Comparison of ENCODE assay signal across 25 cellular contexts in the genomic region with DNA sequence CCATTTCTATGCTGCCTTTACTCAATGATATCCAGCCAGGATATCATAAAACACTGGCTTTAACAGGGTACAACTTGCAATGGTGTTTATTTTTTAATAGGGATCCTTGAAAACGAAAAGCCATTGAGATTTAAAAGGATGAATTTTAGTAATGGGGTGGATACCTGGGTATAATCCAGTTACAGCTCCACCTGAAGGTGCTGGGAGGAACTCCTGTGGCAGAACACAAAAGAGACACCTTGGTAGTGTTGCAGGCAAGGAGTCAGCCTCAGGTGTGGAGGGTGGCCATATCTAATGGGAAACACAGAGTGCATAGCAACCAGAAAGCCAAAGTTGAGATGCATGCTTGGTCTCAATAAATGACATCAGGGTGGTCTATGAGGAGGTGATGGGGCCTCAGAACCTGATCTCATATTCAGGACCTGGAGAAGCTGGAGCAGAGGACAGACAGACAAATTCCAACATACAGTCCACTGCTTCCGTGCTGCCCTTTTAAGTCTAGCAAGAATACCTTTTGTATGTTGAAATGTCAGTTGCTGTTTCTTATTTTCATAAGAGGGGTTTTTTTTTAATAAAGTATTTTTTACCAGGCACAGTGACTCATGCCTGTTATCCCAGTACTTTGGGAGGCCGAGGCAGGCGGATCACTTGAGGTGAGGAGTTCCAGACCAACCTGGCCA. TPM values are rescaled to one million over a fixed set of nuclear protein-coding genes. Genes with fewer than 3 reads are reported as not detected.
A peak's percentile ranks its signal among the peaks of the same experiment; 100 is the strongest.
DNase-seq lines count a peak whose midpoint lies in the region; ATAC-seq and TF ChIP-seq lines count a peak whose summit lies in the region.
"Had no signal": no experiment of that assay in that cellular context is flagged by ENCODE, and none has a peak within 500 bp of the region (broad histone marks: within the 10 kb centered on the region; RNA-seq: fewer than 3 reads in every experiment).

No MANE protein-coding gene starts in this region.

- no peak overlapping the region for H3K4ac ChIP-seq in mesendoderm (ENCODE audit: low read depth, low read length)

- DNase-seq in mammary epithelial cell: no peak
- DNase-seq in MCF 10A (ENCODE audit: unreplicated experiment): no peak
- DNase-seq in HPDE6-E6E7 (ENCODE audit: extremely low spot score): peak; percentile 21
- DNase-seq in WERI-Rb-1: no peak
- DNase-seq in mesendoderm: peak; percentile 46
- no peak for DNase-seq in stimulated activated naive CD4-positive, alpha-beta T cell (lab: John Stamatoyannopoulos, UW)
- DNase-seq in SHP77 treated with DMSO at 0.1 percent for 48 hours (lab: John Stamatoyannopoulos, UW): no peak
- DNase-seq: activated CD4-positive, alpha-beta T cell treated with anti-CD3 and anti-CD28 coated beads for 36 hours; CD4-positive, CD25-positive, alpha-beta regulatory T cell; cortex of kidney; foreskin melanocyte; GOT3; NCI-H1417 treated with DMSO at 0.1 percent for 48 hours; NCI-H82; stimulated activated CD4-positive, alpha-beta T cell treated with anti-CD3 and anti-CD28 coated beads, Interleukin-12 subunit alpha, Interleukin-12 subunit beta, amount 100 ng/mL, for 4 hours; stimulated activated CD8-positive, alpha-beta memory T cell treated with anti-CD3 and anti-CD28 coated beads, Interleukin-4, amount 100 ng/mL, for 48 hours had no signal

- H4K8ac ChIP-seq in mesendoderm (ENCODE audit: low read depth, low read length): no peak overlapping the region

- no peak overlapping the region for H3K23ac ChIP-seq in mesendoderm (ENCODE audit: low read length)

- dilution Hi-C loops in mammary epithelial cell (cut with HindIII; ENCODE audit: low sequenced_read_pairs): loop anchor here (25.0 kb wide), 2 partner anchors 138 to 388 kb away; partner anchors contain the start of genes ATR and PLS1

- H4K5ac ChIP-seq in mesendoderm (ENCODE audit: low read length): no peak overlapping the region

- peaks cover 5% of the 10 kb centered on the region for H3K4me1 Mint-ChIP-seq in MCF 10A (ENCODE audit: insufficient read depth, unreplicated experiment)
- H3K4me1 Mint-ChIP-seq: activated CD4-positive, alpha-beta T cell treated with anti-CD3 and anti-CD28 coated beads for 36 hours; CD4-positive, CD25-positive, alpha-beta regulatory T cell had no signal

- no peak overlapping the region for H3K4me2 ChIP-seq in mammary epithelial cell (ENCODE audit: insufficient read depth, low read depth, low read length)
- H3K4me2 ChIP-seq in mesendoderm (ENCODE audit: low read length): no peak overlapping the region

- H2AK5ac ChIP-seq in mesendoderm (ENCODE audit: low read length): no peak overlapping the region

- H3K9me3 ChIP-seq in mammary epithelial cell (replicated peaks; ENCODE audit: insufficient read depth, low read length) (no peaks in the 10 kb centered on the region), WERI-Rb-1 (ENCODE audit: severe bottlenecking) (no peaks in the 10 kb centered on the region)
- H3K9me3 ChIP-seq: neutrophil had no signal

- H3K27ac ChIP-seq in mammary epithelial cell (ENCODE audit: insufficient read depth, low read depth, low read length): no peak overlapping the region
- H3K27ac ChIP-seq in WERI-Rb-1: no peak overlapping the region
- no peak overlapping the region for H3K27ac ChIP-seq in mesendoderm (ENCODE audit: low read depth, low read length)
- H3K27ac ChIP-seq: neutrophil, RWPE1 had no signal

- WGBS in mammary epithelial cell (ENCODE audit: low coverage, missing lambda C conversion rate): 93% methylated on average over 4 of the region's 4 CpGs
- 100% methylated on average over 1 of the region's 4 CpGs for WGBS in mesendoderm (ENCODE audit: extremely low coverage, insufficient coverage, low lambda C conversion rate)

- H3K4me1 ChIP-seq in mammary epithelial cell (ENCODE audit: insufficient read depth, low read length) (peaks cover 14% of the 10 kb centered on the region), mesendoderm (ENCODE audit: control insufficient read depth, low read depth, low read length) (no peaks in the 10 kb centered on the region)

- no peak for ATAC-seq in GM19463 (IDR thresholded peaks at IDR 0.05; ENCODE audit: unreplicated experiment)
- ATAC-seq: activated CD4-positive, alpha-beta T cell treated with anti-CD3 and anti-CD28 coated beads for 36 hours had no signal

- H4K20me1 ChIP-seq in mammary epithelial cell (ENCODE audit: insufficient read depth, low read length): no peaks in the 10 kb centered on the region

- no peak overlapping the region for H3K9ac ChIP-seq in mammary epithelial cell (ENCODE audit: insufficient read depth, low read length)
- no peak overlapping the region for H3K9ac ChIP-seq in mesendoderm (ENCODE audit: low read length)

- POLR2A ChIA-PET in MCF 10A (lab: Yijun Ruan, JAX): interaction anchor here (1.6 to 1.7 kb wide), 2 partner anchors 20 to 26 kb away, joined by 4 to 6 read pairs; partner anchors contain the start of gene U2SURP

- H2BK5ac ChIP-seq in mesendoderm (ENCODE audit: low read length): no peak overlapping the region

- H2AFZ ChIP-seq in mammary epithelial cell (ENCODE audit: low read depth, low read length): no peak overlapping the region

- no peaks in the 10 kb centered on the region for H3K79me2 ChIP-seq in mammary epithelial cell (ENCODE audit: insufficient read depth, low read length)
- H3K79me2 ChIP-seq in mesendoderm (ENCODE audit: control insufficient read depth, insufficient read depth, low read length): no peaks in the 10 kb centered on the region

- H3K4me3 Mint-ChIP-seq in MCF 10A (ENCODE audit: unreplicated experiment): no peak overlapping the region
- H3K4me3 Mint-ChIP-seq: activated CD4-positive, alpha-beta T cell treated with anti-CD3 and anti-CD28 coated beads for 36 hours; brain; CD4-positive, CD25-positive, alpha-beta regulatory T cell had no signal

- no peak overlapping the region for H2BK120ac ChIP-seq in mesendoderm (ENCODE audit: low read depth, low read length)

- H3K27me3 ChIP-seq in mammary epithelial cell (ENCODE audit: insufficient read depth, low read length) (no peaks in the 10 kb centered on the region), WERI-Rb-1 (ENCODE audit: insufficient read depth, low read depth, severe bottlenecking) (no peaks in the 10 kb centered on the region), mesendoderm (ENCODE audit: insufficient read depth, low read length, poor library complexity) (no peaks in the 10 kb centered on the region)
- H3K27me3 ChIP-seq: neutrophil had no signal

- no peak overlapping the region for H3K18ac ChIP-seq in mesendoderm (ENCODE audit: low read length)

- CTCF ChIA-PET in mammary epithelial cell (lab: Charles Lee; ENCODE audit: low non-redundant PET) (no interaction called here), MCF 10A (lab: Yijun Ruan, JAX) (interaction anchor here (1.2 to 4.1 kb wide), 3 partner anchors 14 to 146 kb away, joined by 3 to 23 read pairs (median 5); no protein-coding TSS in a partner anchor)

- no peak overlapping the region for H3K56ac ChIP-seq in mesendoderm (ENCODE audit: low read length)

- H3K27ac Mint-ChIP-seq in MCF 10A (ENCODE audit: low read depth, unreplicated experiment): no peak overlapping the region
- H3K27ac Mint-ChIP-seq: activated CD4-positive, alpha-beta T cell treated with anti-CD3 and anti-CD28 coated beads for 36 hours; activated T-helper 2 cell treated with anti-CD3 and anti-CD28 coated beads, Interferon-gamma antibody, Interleukin-2, Interleukin-4, amounts not matched to agents 10 μg/mL and 5 μg/mL and 100 μg/mL, durations not matched to agents 14 hours and 24 hours and 36 hours; CD4-positive, CD25-positive, alpha-beta regulatory T cell had no signal

- no peak overlapping the region for H2BK15ac ChIP-seq in mesendoderm (replicated peaks; ENCODE audit: low read depth)

- no peaks in the 10 kb centered on the region for H3K36me3 Mint-ChIP-seq in MCF 10A (ENCODE audit: insufficient read depth, unreplicated experiment)
- H3K36me3 Mint-ChIP-seq: brain; CD4-positive, CD25-positive, alpha-beta regulatory T cell had no signal

- intact Hi-C loops in mammary epithelial cell (cut with micrococcal nuclease) (loop anchor here (2.0 kb wide), 1 partner anchor 45 kb away; no protein-coding TSS in a partner anchor), MCF 10A (cut with micrococcal nuclease) (no loop called here)

- no peaks in the 10 kb centered on the region for H3K27me3 Mint-ChIP-seq in MCF 10A (ENCODE audit: insufficient read depth, unreplicated experiment)

- no peaks in the 10 kb centered on the region for H3K9me3 Mint-ChIP-seq in MCF 10A (ENCODE audit: unreplicated experiment)
- H3K9me3 Mint-ChIP-seq: activated T-helper 2 cell treated with anti-CD3 and anti-CD28 coated beads, Interferon-gamma antibody, Interleukin-2, Interleukin-4, amounts not matched to agents 10 μg/mL and 5 μg/mL and 100 μg/mL, durations not matched to agents 14 hours and 24 hours and 36 hours; brain; CD4-positive, CD25-positive, alpha-beta regulatory T cell had no signal

- peak; percentile 19 to 48 for TF ChIP-seq CTCF in mammary epithelial cell (conservative IDR thresholded peaks at IDR 0.05 in 1 of 2, IDR thresholded peaks at IDR 0.05 in 1 of 2; ENCODE audit: extremely low read depth in 1 of 2, insufficient read depth in 1 of 2, low read depth in 1 of 2, low read length in 2 of 2)
- TF ChIP-seq CTCF in MCF 10A (IDR thresholded peaks at IDR 0.05; ENCODE audit: unreplicated experiment): no peak
- TF ChIP-seq CTCF in WERI-Rb-1 (IDR thresholded peaks at IDR 0.05; ENCODE audit: low read depth, low read length): peak; percentile 34; the same call in 1 of the 2 replicates

- H3K4me3 ChIP-seq in mammary epithelial cell (replicated peaks in 1 of 3; ENCODE audit: insufficient read depth in 1 of 3, low read depth in 2 of 3, low read length in 3 of 3): no peak overlapping the region
- no peak overlapping the region for H3K4me3 ChIP-seq in WERI-Rb-1 (ENCODE audit: low read depth, low read length)
- H3K4me3 ChIP-seq in mesendoderm (ENCODE audit: low read length): no peak overlapping the region

- BruUV-seq in mammary epithelial cell (replicated peaks; lab: Mats Ljungman, UMichigan) (no TSS peak), MCF 10A (replicated peaks; lab: Mats Ljungman, UMichigan) (no TSS peak)

- in situ Hi-C loops in mammary epithelial cell (cut with MboI; ENCODE audit: low sequenced_read_pairs in 2 of 2): no loop called here

- no peaks in the 10 kb centered on the region for H3K36me3 ChIP-seq in mammary epithelial cell (ENCODE audit: insufficient read depth, low read length)
- no peaks in the 10 kb centered on the region for H3K36me3 ChIP-seq in WERI-Rb-1
- H3K36me3 ChIP-seq in mesendoderm (ENCODE audit: control insufficient read depth, insufficient read depth, low read length): no peaks in the 10 kb centered on the region
- H3K36me3 ChIP-seq: neutrophil had no signal

- H3K79me1 ChIP-seq in mesendoderm (ENCODE audit: low read length): no peaks in the 10 kb centered on the region

RNA-seq across cellular contexts. Expression of gene PAQR9, which starts 12.0 kb away (rescaled TPM):
- total RNA-seq in mammary epithelial cell (not detected), MCF 10A (2022) (not detected in 2 replicates)
- polyA plus RNA-seq in mammary epithelial cell: 0.05 TPM
- polyA minus RNA-seq in mammary epithelial cell: 0.41 TPM
- 0.86 TPM for polyA plus RNA-seq in mesendoderm (2013, experiment 1 of 2)
- polyA plus RNA-seq in mesendoderm (2013, experiment 2 of 2): 1.0 TPM
- total RNA-seq: activated CD4-positive, alpha-beta T cell treated with anti-CD3 and anti-CD28 coated beads for 36 hours; activated T-helper 2 cell treated with anti-CD3 and anti-CD28 coated beads, Interferon-gamma antibody, Interleukin-2, Interleukin-4, amounts not matched to agents 10 μg/mL and 5 μg/mL and 100 μg/mL, durations not matched to agents 14 hours and 24 hours and 36 hours; CD4-positive, CD25-positive, alpha-beta regulatory T cell; endothelial cell of umbilical vein; HT-29; subcutaneous adipose tissue; urinary bladder had no signal
- polyA plus RNA-seq: CD4-positive, CD25-positive, alpha-beta regulatory T cell; endothelial cell of umbilical vein had no signal

RNA-seq across cellular contexts. Expression of gene U2SURP, which starts 25.9 kb away (rescaled TPM):
- 100 to 1,000 TPM in 1 of 2 donors, 10 to 100 TPM in 1; 76.7 to 122 TPM for total RNA-seq in mammary epithelial cell
- polyA plus RNA-seq in mammary epithelial cell: 36.1 TPM
- 17.1 TPM for polyA minus RNA-seq in mammary epithelial cell
- 131 and 146 TPM in 2 replicates for total RNA-seq in MCF 10A (2022)
- polyA plus RNA-seq in mesendoderm (2013, experiment 1 of 2): 160 TPM
- 159 TPM for polyA plus RNA-seq in mesendoderm (2013, experiment 2 of 2)

Comparison
In these comparisons a context has a peak if more than half of its experiments do, and no peak if none do; other contexts are left out.
1. DNase-seq: peak in HPDE6-E6E7 (single experiment) and mesendoderm (single experiment); none in mammary epithelial cell (single experiment), MCF 10A (single experiment), WERI-Rb-1 (single experiment), stimulated activated naive CD4-positive, alpha-beta T cell (0 of 6) and SHP77 treated with DMSO at 0.1 percent for 48 hours (single experiment).